ENCODE assay signal across 1 cellular context in genomic region chr3:142706308-142707127, GRCh38.
TF ChIP-seq lines count a peak whose summit lies in the region.

No MANE protein-coding gene starts in this region.

TF ChIP-seq in A549, 52 proteins besides CTCF, POLR2A, EP300 and RAD21 (continued from another document):
- TF ChIP-seq USF2 (IDR thresholded peaks at IDR 0.05) (no peak), HOXB5 (CRISPR knock-in tag; IDR thresholded peaks at IDR 0.05) (no peak), HMGXB4 (CRISPR knock-in tag; IDR thresholded peaks at IDR 0.05; ENCODE audit: borderline replicate concordance) (no peak), HOXA7 (CRISPR knock-in tag; IDR thresholded peaks at IDR 0.05) (no peak), CEBPB (IDR thresholded peaks at IDR 0.05) (peak; percentile 77 to 89; a peak in 3 of 4 replicates)
TF ChIP-seq in A549: peak in this region for 1.
